11 cellular contexts compared by ENCODE assay signal in genomic region chr20:32355417-32355841, GRCh38. TPM values are rescaled to one million over a fixed set of nuclear protein-coding genes. Genes with fewer than 3 reads are reported as not detected.
DNase-seq lines count a peak whose midpoint lies in the region; ATAC-seq and TF ChIP-seq lines count a peak whose summit lies in the region.
"Had no signal": no experiment of that assay in that cellular context is flagged by ENCODE, and none has a peak within 500 bp of the region (broad histone marks: within the 10 kb centered on the region; RNA-seq: fewer than 3 reads in every experiment).

No MANE protein-coding gene starts in this region.

- no peak for TF ChIP-seq CTCF in body of pancreas (IDR thresholded peaks at IDR 0.05)

- no peaks in the 10 kb centered on the region for H3K27me3 ChIP-seq in CD4-positive, CD25-positive, alpha-beta regulatory T cell (ENCODE audit: control insufficient read depth, insufficient read depth, low read length)
- H3K27me3 ChIP-seq in body of pancreas, result no peaks in the 10 kb centered on the region
- H3K27me3 ChIP-seq: gastroesophageal sphincter had no signal

- TF ChIP-seq POLR2A in body of pancreas (IDR thresholded peaks at IDR 0.05), result no peak

- H3K27ac ChIP-seq in CD4-positive, CD25-positive, alpha-beta regulatory T cell (ENCODE audit: insufficient read depth, low read length, poor library complexity, severe bottlenecking), result peak overlapping the region; percentile 98
- peak overlapping the region in 3 of 4 donors; percentile 13 to 97 (median 97) for H3K27ac ChIP-seq in body of pancreas

- DNase-seq in CD4-positive, CD25-positive, alpha-beta regulatory T cell, result no peak
- DNase-seq in NAMALWA (ENCODE audit: low spot score), result peak; percentile 80
- no peak for DNase-seq in body of pancreas
- DNase-seq in NCI-H510A treated with DMSO at 0.1 percent for 48 hours (lab: John Stamatoyannopoulos, UW), result no peak
- DNase-seq in T1000 (lab: John Stamatoyannopoulos, UW), result no peak
- DNase-seq in NCI-H1694 treated with DMSO at 0.1 percent for 48 hours (lab: John Stamatoyannopoulos, UW), result no peak
- DNase-seq: Calu3, MM.1S had no signal

- peaks cover 16 to 38% (median 28%) of the 10 kb centered on the region in 4 donors for H3K4me1 Mint-ChIP-seq in CD4-positive, CD25-positive, alpha-beta regulatory T cell

- H3K4me3 Mint-ChIP-seq in CD4-positive, CD25-positive, alpha-beta regulatory T cell, result peak overlapping the region in 1 of 4 donors; percentile 81

- H3K27ac Mint-ChIP-seq in CD4-positive, CD25-positive, alpha-beta regulatory T cell, result peak overlapping the region; percentile 38 to 90 (median 71)

- H3K36me3 ChIP-seq in CD4-positive, CD25-positive, alpha-beta regulatory T cell (ENCODE audit: control insufficient read depth, insufficient read depth, low read length), result no peaks in the 10 kb centered on the region
- no peaks in the 10 kb centered on the region for H3K36me3 ChIP-seq in body of pancreas (replicated peaks in 1 of 2; ENCODE audit: insufficient read depth in 1 of 2, low read depth in 2 of 2)
- H3K36me3 ChIP-seq: gastroesophageal sphincter had no signal

- H3K9me3 ChIP-seq in CD4-positive, CD25-positive, alpha-beta regulatory T cell (ENCODE audit: control insufficient read depth in 2 of 2, low read length in 2 of 2), result no peaks in the 10 kb centered on the region
- H3K9me3 ChIP-seq in body of pancreas, result no peaks in the 10 kb centered on the region
- H3K9me3 ChIP-seq: gastroesophageal sphincter had no signal

- peaks cover 0 to 2% (median 0%) of the 10 kb centered on the region in 7 donors for H3K9me3 Mint-ChIP-seq in CD4-positive, CD25-positive, alpha-beta regulatory T cell

- intact Hi-C loops in body of pancreas (cut with DNase I), result no loop called here

- no peak for ATAC-seq in CD4-positive, CD25-positive, alpha-beta regulatory T cell (ENCODE audit: low read depth in 2 of 2)
- ATAC-seq in GM18870 (IDR thresholded peaks at IDR 0.05; ENCODE audit: unreplicated experiment), result peak; percentile 33
- no peak for ATAC-seq in body of pancreas
- no peak for ATAC-seq in HG03039 (IDR thresholded peaks at IDR 0.05; ENCODE audit: unreplicated experiment)
- ATAC-seq: gastroesophageal sphincter had no signal

- peaks cover 4% of the 10 kb centered on the region for H3K36me3 Mint-ChIP-seq in CD4-positive, CD25-positive, alpha-beta regulatory T cell

- peaks cover 43% of the 10 kb centered on the region for H3K4me1 ChIP-seq in CD4-positive, CD25-positive, alpha-beta regulatory T cell (ENCODE audit: control insufficient read depth, insufficient read depth, low read length, poor library complexity, severe bottlenecking)
- H3K4me1 ChIP-seq in body of pancreas, result peaks cover 38% of the 10 kb centered on the region

- H3K27me3 Mint-ChIP-seq in CD4-positive, CD25-positive, alpha-beta regulatory T cell, result no peaks in the 10 kb centered on the region

- H3K4me3 ChIP-seq in CD4-positive, CD25-positive, alpha-beta regulatory T cell (ENCODE audit: low read depth, low read length), result peak overlapping the region; percentile 17
- no peak overlapping the region for H3K4me3 ChIP-seq in body of pancreas
- H3K4me3 ChIP-seq: gastroesophageal sphincter had no signal

- WGBS in body of pancreas, 2 donors, result 62 to 64% methylated on average over 6 of the region's 6 CpGs

RNA-seq across cellular contexts. Expression of gene ASXL1, which starts 2.7 kb away (rescaled TPM):
- 314 TPM for total RNA-seq in CD4-positive, CD25-positive, alpha-beta regulatory T cell
- 10 to 100 TPM; 15.0 to 28.3 (median 21.1) TPM for polyA plus RNA-seq in CD4-positive, CD25-positive, alpha-beta regulatory T cell
- total RNA-seq in body of pancreas, result 100 to 1,000 TPM in 1 of 2 donors, 10 to 100 TPM in 1; 57.9 to 102 TPM
